ENCODE assay signal across 15 cellular contexts in genomic region chr3:186596568-186597287, GRCh38. TPM values are rescaled to one million over a fixed set of nuclear protein-coding genes. Genes with fewer than 3 reads are reported as not detected.
DNase-seq lines count a peak whose midpoint lies in the region; ATAC-seq and TF ChIP-seq lines count a peak whose summit lies in the region.
"Had no signal": no experiment of that assay in that cellular context is flagged by ENCODE, and none has a peak within 500 bp of the region (broad histone marks: within the 10 kb centered on the region; RNA-seq: fewer than 3 reads in every experiment).

No MANE protein-coding gene starts in this region.

- H3K79me2 ChIP-seq in H9 (ENCODE audit: insufficient read depth, low read length): no peaks in the 10 kb centered on the region

- H4K5ac ChIP-seq in H9 (ENCODE audit: insufficient read length, low read depth, low read length): no peak overlapping the region

- H3K79me1 ChIP-seq in H9 (ENCODE audit: insufficient read depth, low read depth, low read length, poor library complexity, severe bottlenecking): no peaks in the 10 kb centered on the region

- H3K18ac ChIP-seq in H9 (ENCODE audit: insufficient read length, low read depth, low read length): no peak overlapping the region

- no peak overlapping the region for H3T11ph ChIP-seq in H9 (ENCODE audit: low read length)

- H3K9me3 ChIP-seq in H9 (ENCODE audit: control insufficient read depth, low read depth, low read length) (no peaks in the 10 kb centered on the region), aorta (ENCODE audit: control insufficient read depth, low read length) (no peaks in the 10 kb centered on the region)
- H3K9me3 ChIP-seq: gastroesophageal sphincter had no signal

- no peak overlapping the region for H3K23ac ChIP-seq in H9 (ENCODE audit: insufficient read length, low read depth, low read length)

- no peak overlapping the region for H3K4me3 ChIP-seq in aorta (ENCODE audit: low read length in 2 of 2)
- H3K4me3 ChIP-seq: gastroesophageal sphincter had no signal

- H3K14ac ChIP-seq in H9 (ENCODE audit: insufficient read depth, low read length): no peak overlapping the region; the same call in 1 of the 2 replicates

- intact Hi-C loops in aorta (cut with DNase I): no loop called here

- H3K56ac ChIP-seq in H9 (ENCODE audit: insufficient read length, low read depth, low read length): no peak overlapping the region

- H2AK5ac ChIP-seq in H9 (ENCODE audit: insufficient read length, low read length): no peak overlapping the region

- H3K4me1 ChIP-seq in H9 (ENCODE audit: insufficient read depth, low read length): no peaks in the 10 kb centered on the region
- no peaks in the 10 kb centered on the region for H3K4me1 ChIP-seq in aorta (ENCODE audit: control insufficient read depth in 1 of 2, insufficient read depth in 2 of 2, low read length in 2 of 2)
- H3K4me1 ChIP-seq: gastroesophageal sphincter had no signal

- H3K9ac ChIP-seq in H9 (ENCODE audit: extremely low read depth, insufficient read length, low read length): no peak overlapping the region

- WGBS in H9 (ENCODE audit: extremely low coverage, insufficient read length, low lambda C conversion rate): no CpG with 5 or more reads among the region's 17 CpGs
- WGBS in aorta, 2 donors: 72 to 75% methylated on average over 17 of the region's 17 CpGs

- no peak overlapping the region for H3K4me2 ChIP-seq in H9 (ENCODE audit: insufficient read depth, insufficient read length, low read length)

- H3K27ac ChIP-seq in H9 (ENCODE audit: insufficient read length, low read depth, low read length) (no peak overlapping the region), aorta (ENCODE audit: low read depth in 1 of 2, low read length in 2 of 2) (no peak overlapping the region)
- H3K27ac ChIP-seq: gastroesophageal sphincter, HL-60 had no signal

- ATAC-seq in aorta (ENCODE audit: low FRiP score): no peak
- ATAC-seq in GM21381 (IDR thresholded peaks at IDR 0.05; ENCODE audit: unreplicated experiment): no peak
- ATAC-seq: gastroesophageal sphincter; naive thymus-derived CD8-positive, alpha-beta T cell; sciatic nerve; stimulated activated naive CD8-positive, alpha-beta T cell treated with anti-CD3 and anti-CD28 coated beads, Interleukin-15, amount 100 ng/mL, for 72 hours had no signal

- no peaks in the 10 kb centered on the region for H3K36me3 ChIP-seq in aorta (ENCODE audit: control insufficient read depth in 1 of 2, insufficient read depth in 2 of 2, low read length in 1 of 2)
- H3K36me3 ChIP-seq: gastroesophageal sphincter had no signal

- H2BK120ac ChIP-seq in H9 (ENCODE audit: low read depth, low read length, poor library complexity, severe bottlenecking): no peak overlapping the region

- no peak overlapping the region; a peak in 1 of 5 replicates for H3K4me3 Mint-ChIP-seq in H9
- H3K4me3 Mint-ChIP-seq: stimulated activated naive CD8-positive, alpha-beta T cell treated with anti-CD3 and anti-CD28 coated beads, Interleukin-15, amount 100 ng/mL, for 72 hours had no signal

- peaks cover 4% of the 10 kb centered on the region; the same call in 1 of the 2 replicates for H3K27me3 Mint-ChIP-seq in H9 (ENCODE audit: low read depth)

- no peak overlapping the region for H4K8ac ChIP-seq in H9 (replicated peaks; ENCODE audit: insufficient read length, low read depth, low read length)

- H2BK20ac ChIP-seq in H9 (ENCODE audit: low read depth, low read length, poor library complexity, severe bottlenecking): no peak overlapping the region

- H3K27ac Mint-ChIP-seq in H9: peak overlapping the region in 2 of 3 experiments; percentile 13 to 87; a peak in 3 of 7 replicates
- H3K27ac Mint-ChIP-seq: naive thymus-derived CD8-positive, alpha-beta T cell had no signal

- no peaks in the 10 kb centered on the region for H4K20me1 ChIP-seq in H9 (ENCODE audit: control insufficient read depth, insufficient read depth, insufficient read length)

- DNase-seq in H9: peak; percentile 76
- DNase-seq in SW480 (ENCODE audit: low spot score): peak; percentile 29
- DNase-seq in glomerular visceral epithelial cell (ENCODE audit: extremely low spot score): peak; percentile 65
- DNase-seq in renal cortical epithelial cell (ENCODE audit: low read depth): peak; percentile 64
- DNase-seq in T-helper 2 cell: no peak
- no peak for DNase-seq in aorta
- DNase-seq: activated CD4-positive, alpha-beta T cell treated with anti-CD3 and anti-CD28 coated beads for 1 hour; left cardiac atrium; naive thymus-derived CD8-positive, alpha-beta T cell; stimulated activated naive CD8-positive, alpha-beta T cell treated with anti-CD3 and anti-CD28 coated beads, Interleukin-15, amount 100 ng/mL, for 72 hours; SW 1271 had no signal

- H4K91ac ChIP-seq in H9 (ENCODE audit: insufficient read length, low read depth, low read length): no peak overlapping the region

- peak overlapping the region; percentile 41 for H2BK12ac ChIP-seq in H9 (ENCODE audit: insufficient read length, low read depth, low read length)

- no peak overlapping the region for H3K4ac ChIP-seq in H9 (ENCODE audit: low read depth, low read length)

- no peak for TF ChIP-seq CTCF in H9 (conservative IDR thresholded peaks at IDR 0.05)

- H3K23me2 ChIP-seq in H9 (ENCODE audit: insufficient read length, low read depth, low read length, poor library complexity, severe bottlenecking): no peaks in the 10 kb centered on the region

- no peaks in the 10 kb centered on the region for H3K36me3 Mint-ChIP-seq in H9 (ENCODE audit: insufficient read depth in 1 of 3, low read depth in 3 of 3)
- H3K36me3 Mint-ChIP-seq: naive thymus-derived CD8-positive, alpha-beta T cell had no signal

- H3K4me1 Mint-ChIP-seq in H9: peaks cover 6% of the 10 kb centered on the region in 2 experiments
- H3K4me1 Mint-ChIP-seq: naive thymus-derived CD8-positive, alpha-beta T cell; stimulated activated naive CD8-positive, alpha-beta T cell treated with anti-CD3 and anti-CD28 coated beads, Interleukin-15, amount 100 ng/mL, for 72 hours had no signal

- H2BK15ac ChIP-seq in H9 (ENCODE audit: low read depth, low read length): no peak overlapping the region

- no peak overlapping the region for H2BK5ac ChIP-seq in H9 (ENCODE audit: insufficient read length, low read length)

- H3K9me3 Mint-ChIP-seq in H9: peaks cover 0 to 3% of the 10 kb centered on the region in 2 experiments; a peak in 1 of 5 replicates
- H3K9me3 Mint-ChIP-seq: naive thymus-derived CD8-positive, alpha-beta T cell; stimulated activated naive CD8-positive, alpha-beta T cell treated with anti-CD3 and anti-CD28 coated beads, Interleukin-15, amount 100 ng/mL, for 72 hours had no signal

- H3K27me3 ChIP-seq in H9 (ENCODE audit: insufficient read depth, low read length) (no peaks in the 10 kb centered on the region), aorta (ENCODE audit: control insufficient read depth in 1 of 2, insufficient read depth in 2 of 2, low read length in 1 of 2) (no peaks in the 10 kb centered on the region)
- H3K27me3 ChIP-seq: gastroesophageal sphincter had no signal

- peak overlapping the region; percentile 59 for H2AFZ ChIP-seq in H9 (ENCODE audit: low read length)

RNA-seq across cellular contexts. Expression of gene AHSG, which starts 16.1 kb away (rescaled TPM):
- total RNA-seq in H9 (2021) (0.13 TPM in 1 of 2 replicates, not detected in the other), renal cortical epithelial cell (not detected in 2 replicates), aorta (not detected)
- polyA plus RNA-seq in aorta: under 1 TPM in 1 of 2 donors, not detected in 1; 0.13 TPM
- total RNA-seq: gastroesophageal sphincter; naive thymus-derived CD8-positive, alpha-beta T cell; sciatic nerve had no signal
- polyA plus RNA-seq: naive thymus-derived CD8-positive, alpha-beta T cell had no signal

RNA-seq across cellular contexts. Expression of gene DNAJB11, which starts 26.2 kb away (rescaled TPM):
- 57.4 and 61.2 TPM in 2 replicates for total RNA-seq in H9 (2021)
- total RNA-seq in renal cortical epithelial cell: 57.9 and 62.9 TPM in 2 replicates
- total RNA-seq in aorta: 10 to 100 TPM; 35.0 to 47.0 TPM
- polyA plus RNA-seq in aorta: 10 to 100 TPM; 36.7 to 40.2 TPM

RNA-seq across cellular contexts. Expression of gene TBCCD1, which starts 29.6 kb away (rescaled TPM):
- total RNA-seq in H9 (2021) (7.4 and 8.6 TPM in 2 replicates), renal cortical epithelial cell (15.5 and 16.0 TPM in 2 replicates), aorta (10 to 100 TPM; 11.5 to 13.3 TPM)
- polyA plus RNA-seq in aorta: 1 to 10 TPM; 5.1 to 5.3 TPM

RNA-seq across cellular contexts. Expression of gene FETUB, which starts 43.5 kb away (rescaled TPM):
- total RNA-seq in H9 (2021) (not detected in 2 replicates), renal cortical epithelial cell (not detected in 2 replicates), aorta (not detected)
- polyA plus RNA-seq in aorta: not detected
- total RNA-seq: gastroesophageal sphincter; left cardiac atrium; naive thymus-derived CD8-positive, alpha-beta T cell; sciatic nerve had no signal
- polyA plus RNA-seq: naive thymus-derived CD8-positive, alpha-beta T cell had no signal

RNA-seq across cellular contexts. Expression of gene CRYGS, which starts 52.5 kb away (rescaled TPM):
- total RNA-seq in H9 (2021) (0.83 and 1.0 TPM in 2 replicates), renal cortical epithelial cell (1.2 TPM in 1 of 2 replicates, not detected in the other), aorta (1 to 10 TPM; 3.0 to 7.5 TPM)
- polyA plus RNA-seq in aorta: 10 to 100 TPM in 1 of 2 donors, 1 to 10 TPM in 1; 2.5 to 24.8 TPM

Comparison
In these comparisons a context has a peak if more than half of its experiments do, and no peak if none do; other contexts are left out.
1. DNase-seq: peak in H9 (single experiment), SW480 (single experiment), glomerular visceral epithelial cell (single experiment) and renal cortical epithelial cell (single experiment); none in T-helper 2 cell (0 of 5) and aorta (0 of 2).